1 cellular context compared by ENCODE assay signal in the genomic region with DNA sequence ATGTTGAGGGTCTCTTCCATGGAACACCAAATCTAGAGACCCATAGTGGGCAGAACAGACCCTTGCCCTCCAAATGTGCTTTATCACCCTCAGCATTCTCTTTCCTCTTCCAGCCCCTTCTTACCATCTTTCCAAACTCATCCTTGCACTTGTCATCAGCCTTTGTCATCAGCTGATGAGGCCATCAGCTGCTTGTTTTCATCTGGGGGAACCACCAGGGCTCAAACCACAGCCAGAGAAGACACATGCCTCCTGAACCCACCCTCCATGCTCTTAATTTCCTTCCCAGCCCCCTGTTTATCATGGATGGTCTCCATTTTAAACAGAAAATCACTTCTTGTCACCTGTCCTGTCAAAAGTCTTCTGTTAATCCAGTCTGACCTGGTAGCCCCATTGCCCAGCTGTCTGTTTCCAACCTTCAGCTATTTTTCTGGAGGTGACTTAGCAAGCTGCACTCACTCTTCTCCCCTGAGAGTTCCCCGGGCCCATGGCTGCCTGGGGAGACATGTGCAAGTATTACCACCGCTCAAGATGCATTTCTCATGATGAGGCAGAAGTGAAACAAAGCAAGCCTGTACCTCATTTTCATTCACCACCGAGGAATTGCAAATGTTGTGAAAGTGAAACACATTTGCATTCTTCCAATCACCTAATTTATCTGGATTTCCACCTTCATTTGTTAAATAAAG.
TF ChIP-seq lines count a peak whose summit lies in the region.

No MANE protein-coding gene starts in this region.

TF ChIP-seq in H1, 55 proteins besides CTCF, POLR2A, EP300 and RAD21:
- TF ChIP-seq NANOG (IDR thresholded peaks at IDR 0.05; ENCODE audit: insufficient read depth, low read depth, low read length, poor library complexity, severe bottlenecking) (no peak), BCL11A (IDR thresholded peaks at IDR 0.05; ENCODE audit: low read depth in 2 of 2, low read length in 2 of 2) (no peak), SP2 (IDR thresholded peaks at IDR 0.05; ENCODE audit: low read length) (no peak), SIX5 (IDR thresholded peaks at IDR 0.05; ENCODE audit: low read depth, low read length) (no peak), SUZ12 (IDR thresholded peaks at IDR 0.05; ENCODE audit: low read length) (no peak), KDM5A (IDR thresholded peaks at IDR 0.05; ENCODE audit: low read length) (no peak), CTBP2 (IDR thresholded peaks at IDR 0.05; ENCODE audit: borderline replicate concordance, insufficient read depth, insufficient read length, low read length) (no peak), SRF (IDR thresholded peaks at IDR 0.05; ENCODE audit: low read depth, low read length) (no peak), ZNF274 (IDR thresholded peaks at IDR 0.05; ENCODE audit: borderline replicate concordance, extremely low read depth, low read length) (no peak)
- TF ChIP-seq, protein P1, sequence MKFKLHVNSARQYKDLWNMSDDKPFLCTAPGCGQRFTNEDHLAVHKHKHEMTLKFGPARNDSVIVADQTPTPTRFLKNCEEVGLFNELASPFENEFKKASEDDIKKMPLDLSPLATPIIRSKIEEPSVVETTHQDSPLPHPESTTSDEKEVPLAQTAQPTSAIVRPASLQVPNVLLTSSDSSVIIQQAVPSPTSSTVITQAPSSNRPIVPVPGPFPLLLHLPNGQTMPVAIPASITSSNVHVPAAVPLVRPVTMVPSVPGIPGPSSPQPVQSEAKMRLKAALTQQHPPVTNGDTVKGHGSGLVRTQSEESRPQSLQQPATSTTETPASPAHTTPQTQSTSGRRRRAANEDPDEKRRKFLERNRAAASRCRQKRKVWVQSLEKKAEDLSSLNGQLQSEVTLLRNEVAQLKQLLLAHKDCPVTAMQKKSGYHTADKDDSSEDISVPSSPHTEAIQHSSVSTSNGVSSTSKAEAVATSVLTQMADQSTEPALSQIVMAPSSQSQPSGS (IDR thresholded peaks at IDR 0.05; ENCODE audit: low read length), result no peak
- TF ChIP-seq, protein P2, sequence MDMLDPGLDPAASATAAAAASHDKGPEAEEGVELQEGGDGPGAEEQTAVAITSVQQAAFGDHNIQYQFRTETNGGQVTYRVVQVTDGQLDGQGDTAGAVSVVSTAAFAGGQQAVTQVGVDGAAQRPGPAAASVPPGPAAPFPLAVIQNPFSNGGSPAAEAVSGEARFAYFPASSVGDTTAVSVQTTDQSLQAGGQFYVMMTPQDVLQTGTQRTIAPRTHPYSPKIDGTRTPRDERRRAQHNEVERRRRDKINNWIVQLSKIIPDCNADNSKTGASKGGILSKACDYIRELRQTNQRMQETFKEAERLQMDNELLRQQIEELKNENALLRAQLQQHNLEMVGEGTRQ (IDR thresholded peaks at IDR 0.05; ENCODE audit: low read length), result no peak
TF ChIP-seq in H1: peak in this region for 0.
